ENCODE assay signal across 1 cellular context in the genomic region with DNA sequence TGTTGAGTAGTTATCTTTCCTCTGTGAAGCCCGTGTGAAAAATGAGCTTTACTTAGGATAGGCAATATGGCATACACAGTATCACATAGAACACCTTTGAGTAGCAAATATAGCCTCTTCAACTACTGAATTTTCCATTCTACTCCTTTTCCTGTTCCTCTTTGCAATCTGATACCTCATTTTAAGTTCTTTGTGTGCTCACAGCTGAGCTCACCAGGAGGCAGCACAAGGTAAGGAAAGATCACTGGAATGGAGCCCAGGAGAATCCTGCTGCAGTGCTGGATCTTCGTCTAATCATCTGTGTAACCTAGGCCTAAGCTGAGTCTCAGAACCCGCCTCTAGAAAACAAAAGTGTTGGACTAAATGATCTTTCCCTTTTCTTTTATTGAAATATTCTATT.
TF ChIP-seq lines count a peak whose summit lies in the region.

No MANE protein-coding gene starts in this region.

TF ChIP-seq in GM12878, 131 proteins besides CTCF, POLR2A, EP300 and RAD21:
- TF ChIP-seq SKIL (IDR thresholded peaks at IDR 0.05; ENCODE audit: low read depth, poor library complexity, severe bottlenecking) (no peak), BCL11A (IDR thresholded peaks at IDR 0.05; ENCODE audit: low read depth, low read length) (no peak), NR2F1 (conservative IDR thresholded peaks at IDR 0.05) (no peak), POLR2AphosphoS2 (IDR thresholded peaks at IDR 0.05; ENCODE audit: low read depth, low read length) (no peak), STAT1 (conservative IDR thresholded peaks at IDR 0.05) (no peak), FOXK2 (IDR thresholded peaks at IDR 0.05) (no peak), ZNF622 (IDR thresholded peaks at IDR 0.05) (no peak)
- TF ChIP-seq, protein P1, sequence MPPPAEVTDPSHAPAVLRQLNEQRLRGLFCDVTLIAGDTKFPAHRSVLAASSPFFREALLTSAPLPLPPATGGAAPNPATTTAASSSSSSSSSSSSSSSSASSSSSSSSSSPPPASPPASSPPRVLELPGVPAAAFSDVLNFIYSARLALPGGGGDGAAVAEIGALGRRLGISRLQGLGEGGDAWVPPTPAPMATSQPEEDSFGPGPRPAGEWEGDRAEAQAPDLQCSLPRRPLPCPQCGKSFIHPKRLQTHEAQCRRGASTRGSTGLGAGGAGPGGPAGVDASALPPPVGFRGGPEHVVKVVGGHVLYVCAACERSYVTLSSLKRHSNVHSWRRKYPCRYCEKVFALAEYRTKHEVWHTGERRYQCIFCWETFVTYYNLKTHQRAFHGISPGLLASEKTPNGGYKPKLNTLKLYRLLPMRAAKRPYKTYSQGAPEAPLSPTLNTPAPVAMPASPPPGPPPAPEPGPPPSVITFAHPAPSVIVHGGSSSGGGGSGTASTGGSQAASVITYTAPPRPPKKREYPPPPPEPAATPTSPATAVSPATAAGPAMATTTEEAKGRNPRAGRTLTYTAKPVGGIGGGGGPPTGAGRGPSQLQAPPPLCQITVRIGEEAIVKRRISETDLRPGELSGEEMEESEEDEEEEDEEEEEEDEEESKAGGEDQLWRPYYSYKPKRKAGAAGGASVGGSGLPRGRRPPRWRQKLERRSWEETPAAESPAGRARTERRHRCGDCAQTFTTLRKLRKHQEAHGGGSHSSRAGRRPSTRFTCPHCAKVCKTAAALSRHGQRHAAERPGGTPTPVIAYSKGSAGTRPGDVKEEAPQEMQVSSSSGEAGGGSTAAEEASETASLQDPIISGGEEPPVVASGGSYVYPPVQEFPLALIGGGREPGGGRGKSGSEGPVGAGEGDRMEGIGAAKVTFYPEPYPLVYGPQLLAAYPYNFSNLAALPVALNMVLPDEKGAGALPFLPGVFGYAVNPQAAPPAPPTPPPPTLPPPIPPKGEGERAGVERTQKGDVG (CRISPR knock-in tag; IDR thresholded peaks at IDR 0.05) = no peak
- TF ChIP-seq, protein P2, sequence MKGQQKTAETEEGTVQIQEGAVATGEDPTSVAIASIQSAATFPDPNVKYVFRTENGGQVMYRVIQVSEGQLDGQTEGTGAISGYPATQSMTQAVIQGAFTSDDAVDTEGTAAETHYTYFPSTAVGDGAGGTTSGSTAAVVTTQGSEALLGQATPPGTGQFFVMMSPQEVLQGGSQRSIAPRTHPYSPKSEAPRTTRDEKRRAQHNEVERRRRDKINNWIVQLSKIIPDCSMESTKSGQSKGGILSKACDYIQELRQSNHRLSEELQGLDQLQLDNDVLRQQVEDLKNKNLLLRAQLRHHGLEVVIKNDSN (IDR thresholded peaks at IDR 0.05; ENCODE audit: borderline replicate concordance, extremely low read length, insufficient read depth, low read depth, low read length) = no peak
